ENCODE assay signal across 1 cellular context in genomic region chr2:73993799-73994543, GRCh38.
A peak's percentile ranks its signal among the peaks of the same experiment; 100 is the strongest.
TF ChIP-seq lines count a peak whose summit lies in the region.

No MANE protein-coding gene starts in this region.

TF ChIP-seq in HCT116, 20 proteins besides CTCF, POLR2A, EP300 and RAD21 (continued from another document):
- TF ChIP-seq EGR1 (IDR thresholded peaks at IDR 0.05; ENCODE audit: low read depth) (peak; percentile 51), ZBTB33 (IDR thresholded peaks at IDR 0.05; ENCODE audit: extremely low read depth, insufficient replicate concordance, low read length) (no peak)
